ENCODE assay signal across 8 cellular contexts in the genomic region with DNA sequence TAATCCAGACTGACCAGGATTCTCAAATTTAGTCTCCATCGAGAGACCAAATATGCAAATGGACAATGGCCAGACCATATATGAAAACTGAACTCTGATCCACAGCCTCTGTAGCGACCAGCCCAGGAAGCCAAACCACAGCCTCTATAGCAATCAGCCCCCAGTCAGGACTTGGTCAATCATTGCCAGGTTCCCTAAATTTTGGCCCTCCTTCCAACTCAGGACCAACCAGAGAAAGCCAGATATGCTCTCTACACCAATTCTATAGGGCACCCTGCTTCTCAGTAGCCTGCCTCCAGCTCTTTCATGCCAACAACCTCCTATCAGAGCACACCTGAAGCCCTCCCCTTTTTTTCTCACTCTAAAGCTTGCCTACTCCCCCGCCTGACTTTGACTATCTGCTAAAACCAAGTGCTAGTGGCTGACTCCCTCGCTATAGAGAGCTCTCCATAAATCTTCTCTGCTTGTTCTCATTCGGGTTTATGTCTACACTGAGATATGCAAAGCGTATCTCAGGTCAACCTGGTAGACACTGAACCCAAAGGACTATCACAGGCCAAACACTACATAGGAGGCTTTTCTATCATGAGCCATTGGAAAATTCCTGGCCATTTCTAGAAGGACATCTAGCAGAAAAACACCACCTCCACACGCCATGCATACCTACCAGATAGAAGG.
DNase-seq lines count a peak whose midpoint lies in the region; ATAC-seq and TF ChIP-seq lines count a peak whose summit lies in the region.

No MANE protein-coding gene starts in this region.

- peak overlapping the region; percentile 31 for H3K27ac ChIP-seq in lower lobe of right lung

- H3K36me3 ChIP-seq in lower lobe of right lung (no peaks in the 10 kb centered on the region), H7 (replicated peaks; ENCODE audit: control insufficient read depth, insufficient read depth, low read length) (no peaks in the 10 kb centered on the region)

- peak; percentile 30 for DNase-seq in MV-4-11 (lab: John Stamatoyannopoulos, UW)
- no peak for DNase-seq in lower lobe of right lung
- DNase-seq in globus pallidus (ENCODE audit: low spot score) = no peak
- no peak for DNase-seq in HFFc6
- no peak for DNase-seq in NCI-H2107 treated with DMSO at 0.1 percent for 48 hours (lab: John Stamatoyannopoulos, UW; ENCODE audit: unreplicated experiment)
- DNase-seq in H7 = no peak

- intact Hi-C loops in lower lobe of right lung (cut with DNase I) = no loop called here

- no peaks in the 10 kb centered on the region for H3K36me3 Mint-ChIP-seq in HFFc6 (ENCODE audit: low read depth)

- no peak for TF ChIP-seq CTCF in lower lobe of right lung (IDR thresholded peaks at IDR 0.05)
- no peak for TF ChIP-seq CTCF in HFFc6 (IDR thresholded peaks at IDR 0.05)

- TF ChIP-seq POLR2A in GM18526 (IDR thresholded peaks at IDR 0.05; ENCODE audit: extremely low read depth, insufficient read length) = peak; percentile 43

- H3K4me3 Mint-ChIP-seq in HFFc6 = no peak overlapping the region

- H3K4me1 Mint-ChIP-seq in HFFc6 (ENCODE audit: low read depth) = peaks cover 34% of the 10 kb centered on the region

- no peaks in the 10 kb centered on the region for H3K9me3 ChIP-seq in lower lobe of right lung

- ATAC-seq in GM21825 (IDR thresholded peaks at IDR 0.05; ENCODE audit: unreplicated experiment) (peak; percentile 54), lower lobe of right lung (peak in 1 of 2 donors; percentile 38)

- H3K4me3 ChIP-seq in lower lobe of right lung (no peak overlapping the region), H7 (ENCODE audit: insufficient read depth, low read depth, low read length) (no peak overlapping the region)

- no peaks in the 10 kb centered on the region for H3K27me3 ChIP-seq in lower lobe of right lung (ENCODE audit: low read depth)
- H3K27me3 ChIP-seq in H7 (ENCODE audit: control insufficient read depth, insufficient read depth, low read length) = no peaks in the 10 kb centered on the region

- H3K9me3 Mint-ChIP-seq in HFFc6 = no peaks in the 10 kb centered on the region

- H3K27ac Mint-ChIP-seq in HFFc6 = no peak overlapping the region

- H3K27me3 Mint-ChIP-seq in HFFc6 (ENCODE audit: insufficient read depth) = no peaks in the 10 kb centered on the region; the same call in 1 of the 2 replicates

- peaks cover 27% of the 10 kb centered on the region for H3K4me1 ChIP-seq in lower lobe of right lung
